Comparison of ENCODE assay signal across 18 cellular contexts in genomic region chr15:72919936-72920455, GRCh38.
"Had no signal": no experiment of that assay in that cellular context is flagged by ENCODE, and none has a peak within 500 bp of the region (broad histone marks: within the 10 kb centered on the region; RNA-seq: fewer than 3 reads in every experiment).

No MANE protein-coding gene starts in this region.

- H3K27ac ChIP-seq: breast epithelium, KMS-11 had no signal

- DNase-seq: activated CD4-positive, alpha-beta T cell treated with anti-CD3 and anti-CD28 coated beads for 4 hours; activated CD8-positive, alpha-beta memory T cell treated with anti-CD3 and anti-CD28 coated beads, Interleukin-2, amount 50 U/mL, for 4 hours; activated CD8-positive, alpha-beta T cell treated with anti-CD3 and anti-CD28 coated beads for 36 hours; activated T-cell treated with anti-CD3 and anti-CD28 coated beads, Interleukin-2, amount 50 U/mL, for 1 hour; amygdala; caudate nucleus; NCI-H1092 treated with DMSO at 0.1 percent for 48 hours; NCI-H1417 treated with DMSO at 0.1 percent for 48 hours; NCI-H1694; NCI-H2029; NCI-H2107; NCI-H2171 treated with DMSO at 0.1 percent for 48 hours; NCI-H226; PC-3; SHP77 treated with DMSO at 0.1 percent for 48 hours had no signal

- H3K4me1 ChIP-seq: breast epithelium had no signal

- H3K4me3 ChIP-seq: breast epithelium had no signal

- H3K9ac ChIP-seq: KMS-11 had no signal

- H3K27me3 ChIP-seq: breast epithelium had no signal

- H3K9me3 ChIP-seq: breast epithelium had no signal

- H3K4me2 ChIP-seq: KMS-11 had no signal

- ATAC-seq: activated CD4-positive, CD25-positive, alpha-beta regulatory T cell treated with anti-CD3 and anti-CD28 coated beads, Interleukin-2, amount 50 U/mL, for 24 hours; activated CD8-positive, alpha-beta T cell treated with anti-CD3 and anti-CD28 coated beads for 36 hours; PC-3 had no signal

- H3K36me3 ChIP-seq: breast epithelium had no signal
